ENCODE assay signal across 14 cellular contexts in the genomic region with DNA sequence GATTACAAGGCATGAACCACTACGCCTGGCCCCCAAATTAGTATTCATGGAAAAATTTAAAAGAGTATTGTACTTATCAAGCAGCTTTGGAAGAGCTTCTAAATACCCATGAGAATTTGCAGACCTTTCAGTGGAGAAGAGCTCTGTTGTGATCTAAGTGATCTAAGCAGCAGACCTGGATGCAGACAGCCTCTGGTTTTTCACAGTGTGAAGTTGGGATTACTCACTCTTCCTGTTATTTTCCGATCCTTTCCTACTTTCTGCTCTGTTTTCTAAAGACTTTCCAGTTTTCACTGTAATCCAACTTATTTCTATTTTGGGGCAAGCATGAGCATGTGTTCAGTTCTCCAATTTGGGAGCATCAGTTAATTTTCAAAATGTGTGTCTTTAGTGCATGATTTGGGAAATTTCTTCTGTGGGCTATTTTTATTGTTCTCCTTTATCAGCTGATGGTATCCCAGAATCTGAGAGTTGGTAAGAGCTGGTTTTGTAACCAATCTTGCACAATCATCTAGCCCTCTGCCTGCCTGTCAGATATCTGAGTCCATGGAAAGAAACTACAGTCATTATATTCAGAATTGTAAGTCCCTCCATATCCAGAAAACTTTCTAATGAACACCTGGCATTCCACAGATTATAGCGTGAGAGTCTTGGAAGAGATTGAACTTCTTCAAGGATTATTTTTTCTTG.
DNase-seq lines count a peak whose midpoint lies in the region; ATAC-seq and TF ChIP-seq lines count a peak whose summit lies in the region.
"Had no signal": no experiment of that assay in that cellular context is flagged by ENCODE, and none has a peak within 500 bp of the region (broad histone marks: within the 10 kb centered on the region; RNA-seq: fewer than 3 reads in every experiment).

No MANE protein-coding gene starts in this region.

- peak in 3 of 4 donors; percentile 31 to 48 (median 47) for ATAC-seq in right lobe of liver
- ATAC-seq in GM18873 (IDR thresholded peaks at IDR 0.05; ENCODE audit: low FRiP score, unreplicated experiment): no peak
- no peak for ATAC-seq in stimulated activated effector memory CD8-positive, alpha-beta T cell treated with anti-CD3 and anti-CD28 coated beads, Interleukin-12 subunit alpha, Interleukin-12 subunit beta, amount 100 ng/mL, for 72 hours
- ATAC-seq: naive thymus-derived CD8-positive, alpha-beta T cell had no signal

- 45% methylated on average over 3 of the region's 3 CpGs for WGBS in right lobe of liver (ENCODE audit: insufficient coverage, low coverage, low lambda C conversion rate, missing lambda C conversion rate)

- H3K79me2 ChIP-seq in ACC112 (ENCODE audit: control insufficient read depth, insufficient read depth, low read length, unreplicated experiment): no peaks in the 10 kb centered on the region

- peak overlapping the region; percentile 55 for H3K27ac Mint-ChIP-seq in chondrocyte (ENCODE audit: unreplicated experiment)
- no peak overlapping the region for H3K27ac Mint-ChIP-seq in stimulated activated effector memory CD8-positive, alpha-beta T cell treated with anti-CD3 and anti-CD28 coated beads, Interleukin-12 subunit alpha, Interleukin-12 subunit beta, amount 100 ng/mL, for 72 hours
- H3K27ac Mint-ChIP-seq: activated naive CD4-positive, alpha-beta T cell treated with anti-CD3 and anti-CD28 coated beads for 36 hours; naive thymus-derived CD8-positive, alpha-beta T cell had no signal

- no peak for TF ChIP-seq POLR2A in right lobe of liver (IDR thresholded peaks at IDR 0.05)

- H2AFZ ChIP-seq in ACC112 (ENCODE audit: low read length, unreplicated experiment): no peak overlapping the region

- H3K36me3 Mint-ChIP-seq in chondrocyte (ENCODE audit: low read depth): no peaks in the 10 kb centered on the region
- H3K36me3 Mint-ChIP-seq in stimulated activated effector memory CD8-positive, alpha-beta T cell treated with anti-CD3 and anti-CD28 coated beads, Interleukin-12 subunit alpha, Interleukin-12 subunit beta, amount 100 ng/mL, for 72 hours: no peaks in the 10 kb centered on the region
- H3K36me3 Mint-ChIP-seq: naive thymus-derived CD8-positive, alpha-beta T cell had no signal

- H3K27ac ChIP-seq in ACC112 (ENCODE audit: low read depth, low read length) (peak overlapping the region; percentile 17; the same call in 1 of the 2 replicates), right lobe of liver (no peak overlapping the region)

- H3K4me1 ChIP-seq in ACC112 (ENCODE audit: control insufficient read depth, insufficient read depth, low read length, unreplicated experiment): peaks cover 4% of the 10 kb centered on the region
- H3K4me1 ChIP-seq in right lobe of liver: no peaks in the 10 kb centered on the region
- H3K4me1 ChIP-seq: uterus had no signal

- H3K4me3 ChIP-seq in ACC112 (ENCODE audit: low read depth, low read length) (no peak overlapping the region), right lobe of liver (no peak overlapping the region)
- H3K4me3 ChIP-seq: uterus had no signal

- intact Hi-C loops in right lobe of liver (cut with DNase I): no loop called here

- H3K36me3 ChIP-seq in ACC112 (ENCODE audit: insufficient read depth, low read length): no peaks in the 10 kb centered on the region
- no peaks in the 10 kb centered on the region for H3K36me3 ChIP-seq in right lobe of liver
- H3K36me3 ChIP-seq: uterus had no signal

- DNase-seq in HT1080 (ENCODE audit: low read depth) (peak; percentile 20), chondrocyte (ENCODE audit: low spot score) (no peak), right lobe of liver (no peak), kidney glomerular epithelial cell (lab: John Stamatoyannopoulos, UW) (no peak)
- no peak for DNase-seq in stimulated activated CD8-positive, alpha-beta memory T cell treated with anti-CD3 and anti-CD28 coated beads, Interleukin-4, amount 100 ng/mL, for 48 hours
- DNase-seq in stimulated activated effector memory CD8-positive, alpha-beta T cell treated with anti-CD3 and anti-CD28 coated beads, Interleukin-12 subunit alpha, Interleukin-12 subunit beta, amount 100 ng/mL, for 72 hours (ENCODE audit: low spot score in 2 of 2): no peak
- DNase-seq: activated naive CD4-positive, alpha-beta T cell treated with anti-CD3 and anti-CD28 coated beads for 36 hours; left cardiac atrium; naive thymus-derived CD8-positive, alpha-beta T cell; retina; stimulated activated CD4-positive, alpha-beta T cell treated with anti-CD3 and anti-CD28 coated beads, Interleukin-2, amount 100 ng/mL, for 24 hours; uterus had no signal

- H3K9me3 Mint-ChIP-seq in chondrocyte (ENCODE audit: low read depth): no peaks in the 10 kb centered on the region
- no peaks in the 10 kb centered on the region for H3K9me3 Mint-ChIP-seq in stimulated activated effector memory CD8-positive, alpha-beta T cell treated with anti-CD3 and anti-CD28 coated beads, Interleukin-12 subunit alpha, Interleukin-12 subunit beta, amount 100 ng/mL, for 72 hours
- H3K9me3 Mint-ChIP-seq: activated naive CD4-positive, alpha-beta T cell treated with anti-CD3 and anti-CD28 coated beads for 36 hours; naive thymus-derived CD8-positive, alpha-beta T cell had no signal

- peaks cover 10% of the 10 kb centered on the region for H3K4me1 Mint-ChIP-seq in chondrocyte (ENCODE audit: low read depth)
- H3K4me1 Mint-ChIP-seq in stimulated activated effector memory CD8-positive, alpha-beta T cell treated with anti-CD3 and anti-CD28 coated beads, Interleukin-12 subunit alpha, Interleukin-12 subunit beta, amount 100 ng/mL, for 72 hours: no peaks in the 10 kb centered on the region

- H3K4me3 Mint-ChIP-seq in chondrocyte (ENCODE audit: unreplicated experiment): no peak overlapping the region
- no peak overlapping the region for H3K4me3 Mint-ChIP-seq in stimulated activated effector memory CD8-positive, alpha-beta T cell treated with anti-CD3 and anti-CD28 coated beads, Interleukin-12 subunit alpha, Interleukin-12 subunit beta, amount 100 ng/mL, for 72 hours
- H3K4me3 Mint-ChIP-seq: activated naive CD4-positive, alpha-beta T cell treated with anti-CD3 and anti-CD28 coated beads for 36 hours; naive thymus-derived CD8-positive, alpha-beta T cell had no signal

- H3K9me3 ChIP-seq in right lobe of liver: no peaks in the 10 kb centered on the region
- H3K9me3 ChIP-seq: uterus had no signal

- H3K27me3 ChIP-seq in ACC112 (ENCODE audit: insufficient read depth, low read length) (no peaks in the 10 kb centered on the region), right lobe of liver (no peaks in the 10 kb centered on the region)
- H3K27me3 ChIP-seq: uterus had no signal

- no peaks in the 10 kb centered on the region for H3K27me3 Mint-ChIP-seq in chondrocyte (ENCODE audit: low read depth)

- no peak for TF ChIP-seq CTCF in chondrocyte (IDR thresholded peaks at IDR 0.05)
- no peak for TF ChIP-seq CTCF in right lobe of liver (IDR thresholded peaks at IDR 0.05)

Comparison
In these comparisons a context has a peak if more than half of its experiments do, and no peak if none do; other contexts are left out.
1. ATAC-seq: peak in right lobe of liver (3 of 4); none in GM18873 (single experiment) and stimulated activated effector memory CD8-positive, alpha-beta T cell treated with anti-CD3 and anti-CD28 coated beads, Interleukin-12 subunit alpha, Interleukin-12 subunit beta, amount 100 ng/mL, for 72 hours (single experiment).